In the genomic region with DNA sequence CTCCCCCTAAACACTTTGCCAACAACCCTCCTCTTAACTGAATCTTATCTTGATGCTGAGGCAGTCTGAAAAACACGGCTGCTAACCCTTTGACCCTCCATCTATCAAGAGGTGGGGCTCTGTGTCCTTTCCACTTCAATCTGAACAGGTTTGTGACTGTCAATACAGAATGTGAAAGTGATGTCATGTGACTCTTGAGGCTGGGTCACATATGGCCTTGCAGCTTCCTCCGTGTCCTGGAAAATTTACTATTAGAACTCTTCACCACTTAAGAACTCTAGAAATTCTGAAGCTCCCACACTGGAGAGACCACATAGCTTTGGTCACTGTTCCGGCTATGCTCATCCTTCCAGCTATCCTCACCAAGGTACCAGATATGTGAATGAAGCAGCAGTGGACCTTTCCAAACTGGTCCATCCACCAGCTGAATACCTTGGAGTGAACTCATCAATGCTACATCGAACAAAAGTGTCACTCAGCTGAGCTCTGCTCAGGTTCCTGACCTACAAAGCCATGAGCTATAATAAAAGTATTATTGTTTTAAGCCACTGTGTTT, we compare ENCODE assay signal across 24 cellular contexts.
"Had no signal": no experiment of that assay in that cellular context is flagged by ENCODE, and none has a peak within 500 bp of the region (broad histone marks: within the 10 kb centered on the region; RNA-seq: fewer than 3 reads in every experiment).

No MANE protein-coding gene starts in this region.

- H3K27me3 ChIP-seq: ovary, right lobe of liver, stomach, thyroid gland, tibial nerve, upper lobe of right lung, uterus had no signal

- H3K4me1 ChIP-seq: parathyroid adenoma, psoas muscle, thyroid gland, uterus had no signal

- H3K36me3 ChIP-seq: neural progenitor cell, ovary, right lobe of liver, stomach, thoracic aorta, thyroid gland, tibial nerve, upper lobe of right lung, uterus had no signal

- DNase-seq: naive thymus-derived CD4-positive, alpha-beta T cell; natural killer cell; occipital lobe; ovary; posterior cingulate gyrus; psoas muscle; right cardiac atrium; right lobe of liver; stimulated activated CD4-positive, alpha-beta T cell treated with anti-CD3 and anti-CD28 coated beads, Interleukin-15, amount 100 ng/mL, for 24 hours; stimulated activated CD4-positive, alpha-beta T cell treated with anti-CD3 and anti-CD28 coated beads, Interleukin-2, amount 100 ng/mL, for 24 hours; stimulated activated CD4-positive, alpha-beta T cell treated with anti-CD3 and anti-CD28 coated beads, Interleukin-2, amount 100 ng/mL, for 48 hours; stimulated activated CD4-positive, alpha-beta T cell treated with anti-CD3 and anti-CD28 coated beads, Interleukin-4, amount 100 ng/mL, for 24 hours; stimulated activated naive B cell treated with anti-CD40 and anti-IgM and Interleukin-4, amounts not matched to agents 10 μg/mL and 1 μg/mL and 100 μg/mL, for 72 hours; stimulated activated naive CD4-positive, alpha-beta T cell treated with Interleukin-2 at 50 U/mL for 16 hours; stomach; thyroid gland; upper lobe of right lung; uterus had no signal

- ATAC-seq: naive thymus-derived CD4-positive, alpha-beta T cell; natural killer cell; psoas muscle; right cardiac atrium; right lobe of liver; stimulated activated effector memory CD8-positive, alpha-beta T cell treated with anti-CD3 and anti-CD28 coated beads, Interleukin-12 subunit alpha, Interleukin-12 subunit beta, amount 100 ng/mL, for 72 hours; stimulated activated naive B cell treated with anti-CD40 and anti-IgM and Interleukin-4, amounts not matched to agents 10 μg/mL and 1 μg/mL and 100 μg/mL, for 72 hours; upper lobe of right lung had no signal

- H3K4me3 ChIP-seq: neural progenitor cell, ovary, psoas muscle, right lobe of liver, skin epidermis, stomach, thoracic aorta, thyroid gland, tibial nerve, upper lobe of right lung, uterus had no signal

- H3K27ac ChIP-seq: neural progenitor cell, ovary, parathyroid adenoma, psoas muscle, right lobe of liver, skin epidermis, stomach, thoracic aorta, thyroid gland, tibial nerve, upper lobe of right lung, uterus had no signal

- H3K9me3 ChIP-seq: ovary, psoas muscle, right lobe of liver, stomach, thoracic aorta, thyroid gland, tibial nerve, upper lobe of right lung, uterus had no signal

- H2AFZ ChIP-seq: neural progenitor cell, parathyroid adenoma had no signal

- H3K9ac ChIP-seq: neural progenitor cell, parathyroid adenoma had no signal

- H3K4me2 ChIP-seq: neural progenitor cell had no signal

- H3K79me2 ChIP-seq: parathyroid adenoma had no signal
